8 cellular contexts compared by ENCODE assay signal in the genomic region with DNA sequence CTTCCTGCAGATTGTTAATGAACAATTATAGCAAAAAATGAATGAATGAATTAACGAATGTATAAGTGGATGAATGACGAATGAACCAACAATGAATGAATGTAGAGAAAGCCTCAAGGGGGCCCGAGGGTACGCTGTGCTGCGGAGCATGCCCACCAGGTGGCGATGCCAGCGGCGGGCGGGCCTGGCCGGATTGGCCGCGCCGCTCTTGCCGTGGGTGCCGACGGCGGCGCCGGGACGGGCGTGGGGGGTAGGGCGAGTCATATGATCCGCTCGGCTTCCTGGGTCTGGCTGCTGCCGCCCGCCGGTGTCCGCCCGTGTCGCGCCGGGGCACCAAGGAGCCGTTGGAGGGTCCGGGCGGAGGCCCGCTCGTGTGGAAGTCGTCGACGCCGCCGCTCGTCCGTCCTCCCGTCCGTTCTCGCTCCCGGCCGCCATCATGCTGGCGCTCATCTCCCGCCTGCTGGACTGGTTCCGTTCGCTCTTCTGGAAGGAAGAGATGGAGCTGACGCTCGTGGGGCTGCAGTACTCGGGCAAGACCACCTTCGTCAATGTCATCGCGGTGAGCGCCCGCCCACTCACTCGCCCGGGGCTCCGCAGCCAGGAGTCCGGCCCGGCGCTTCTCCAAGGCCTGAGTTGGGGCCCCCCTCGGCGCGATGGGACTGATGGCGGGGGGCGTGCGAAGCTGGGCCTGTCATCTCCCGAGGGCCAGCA. TPM values are rescaled to one million over a fixed set of nuclear protein-coding genes. Genes with fewer than 3 reads are reported as not detected.
DNase-seq lines count a peak whose midpoint lies in the region; ATAC-seq and TF ChIP-seq lines count a peak whose summit lies in the region.

Gene ARL8B, plus strand, starts transcription at position 263 of the 711 bp plus-strand sequence. Its CDS starts 174 bp downstream, at position 437.

- H3K27ac ChIP-seq in HUES48 (ENCODE audit: low read depth, low read length) (peak within 1 kb of the TSS; percentile 90), esophagus (ENCODE audit: low read depth in 2 of 2, low read length in 1 of 2) (peak within 1 kb of the TSS; percentile 93 to 97), muscle layer of colon (ENCODE audit: low read depth, low read length) (peak within 1 kb of the TSS; percentile 80)

- H3K4me1 ChIP-seq in HUES48 (ENCODE audit: control insufficient read depth, insufficient read depth, low read length), result no peaks in the 10 kb centered on the region
- peaks cover 0 to 4% of the 10 kb centered on the region in 2 donors for H3K4me1 ChIP-seq in esophagus (ENCODE audit: control insufficient read depth in 2 of 2, insufficient read depth in 2 of 2, low read length in 1 of 2)
- peaks cover 23% of the 10 kb centered on the region for H3K4me1 ChIP-seq in muscle layer of colon (ENCODE audit: insufficient read depth, low read length)

- no peaks in the 10 kb centered on the region for H3K9me3 Mint-ChIP-seq in activated T-cell treated with anti-CD3 and anti-CD28 coated beads, Interleukin-2, amount 50 U/mL, for 24 hours

- 0 to 1% methylated on average over 74 of the region's 74 CpGs for WGBS in esophagus, 2 donors

- peak within 1 kb of the TSS; percentile 94 for H3K27ac Mint-ChIP-seq in activated T-cell treated with anti-CD3 and anti-CD28 coated beads, Interleukin-2, amount 50 U/mL, for 24 hours

- H3K9me3 ChIP-seq in HUES48 (ENCODE audit: control insufficient read depth, insufficient read depth, low read length), result no peaks in the 10 kb centered on the region
- H3K9me3 ChIP-seq in esophagus (ENCODE audit: control insufficient read depth in 2 of 2, insufficient read depth in 1 of 2, low read depth in 1 of 2, low read length in 1 of 2), result no peaks in the 10 kb centered on the region
- H3K9me3 ChIP-seq in muscle layer of colon (ENCODE audit: low read length), result no peaks in the 10 kb centered on the region

- H3K27me3 ChIP-seq in HUES48 (ENCODE audit: control insufficient read depth, insufficient read depth, low read length) (no peaks in the 10 kb centered on the region), esophagus (ENCODE audit: control insufficient read depth in 1 of 2, insufficient read depth in 2 of 2, low read length in 2 of 2) (no peaks in the 10 kb centered on the region), muscle layer of colon (ENCODE audit: control insufficient read depth in 1 of 2, insufficient read depth in 2 of 2, low read length in 2 of 2) (no peaks in the 10 kb centered on the region)

- DNase-seq in DMS114 treated with DMSO at 0.1 percent for 48 hours (lab: John Stamatoyannopoulos, UW; ENCODE audit: unreplicated experiment), result peak; percentile 68
- peak; percentile 96 for DNase-seq in activated T-cell treated with anti-CD3 and anti-CD28 coated beads, Interleukin-2, amount 50 U/mL, for 24 hours
- DNase-seq in stimulated activated CD8-positive, alpha-beta memory T cell treated with anti-CD3 and anti-CD28 coated beads, Interleukin-7, amount 100 ng/mL, for 1 hour (ENCODE audit: low read depth in 2 of 2), result peak; percentile 83 to 88

- H3K4me3 ChIP-seq in HUES48 (ENCODE audit: low read depth, low read length), result peak within 1 kb of the TSS; percentile 99
- peak within 1 kb of the TSS; percentile 99 for H3K4me3 ChIP-seq in esophagus (ENCODE audit: low read depth in 1 of 2, low read length in 2 of 2)
- H3K4me3 ChIP-seq in muscle layer of colon (ENCODE audit: low read depth in 1 of 2, low read length in 2 of 2), result peak within 1 kb of the TSS; percentile 91 to 99

- H3K4me1 Mint-ChIP-seq in activated T-cell treated with anti-CD3 and anti-CD28 coated beads, Interleukin-2, amount 50 U/mL, for 24 hours (ENCODE audit: low read depth), result peaks cover 45% of the 10 kb centered on the region

- H3K9ac ChIP-seq in HUES48 (ENCODE audit: low read depth, low read length) (peak within 1 kb of the TSS; percentile 94), muscle layer of colon (ENCODE audit: low read length) (peak within 1 kb of the TSS; percentile 74)

- H3K27me3 Mint-ChIP-seq in activated T-cell treated with anti-CD3 and anti-CD28 coated beads, Interleukin-2, amount 50 U/mL, for 24 hours, result no peaks in the 10 kb centered on the region

- H3K36me3 ChIP-seq in HUES48 (ENCODE audit: control insufficient read depth, insufficient read depth, low read length) (no peaks in the 10 kb centered on the region), esophagus (ENCODE audit: control insufficient read depth in 2 of 2, insufficient read depth in 2 of 2, low read length in 1 of 2) (no peaks in the 10 kb centered on the region), muscle layer of colon (ENCODE audit: insufficient read depth, low read length) (no peaks in the 10 kb centered on the region)

- peak within 1 kb of the TSS; percentile 97 for H3K4me3 Mint-ChIP-seq in activated T-cell treated with anti-CD3 and anti-CD28 coated beads, Interleukin-2, amount 50 U/mL, for 24 hours

- H3K36me3 Mint-ChIP-seq in activated T-cell treated with anti-CD3 and anti-CD28 coated beads, Interleukin-2, amount 50 U/mL, for 24 hours (ENCODE audit: low read depth), result peaks cover 35% of the 10 kb centered on the region

- peak; percentile 95 for ATAC-seq in GM21390 (IDR thresholded peaks at IDR 0.05; ENCODE audit: unreplicated experiment)

TF ChIP-seq in PFSK-1, 5 proteins besides CTCF, POLR2A, EP300 and RAD21:
- TF ChIP-seq POLR2AphosphoS5 (IDR thresholded peaks at IDR 0.05; ENCODE audit: low read depth, low read length), result no peak; the same call in 1 of the 2 replicates
- no peak for TF ChIP-seq SIN3A (IDR thresholded peaks at IDR 0.05; ENCODE audit: borderline replicate concordance, insufficient read depth, low read length)
- peak; percentile 73 for TF ChIP-seq FOXP2 (optimal IDR thresholded peaks at IDR 0.05; ENCODE audit: borderline replicate concordance, extremely low read depth, extremely low read length, insufficient read depth)
- TF ChIP-seq, protein P1, sequence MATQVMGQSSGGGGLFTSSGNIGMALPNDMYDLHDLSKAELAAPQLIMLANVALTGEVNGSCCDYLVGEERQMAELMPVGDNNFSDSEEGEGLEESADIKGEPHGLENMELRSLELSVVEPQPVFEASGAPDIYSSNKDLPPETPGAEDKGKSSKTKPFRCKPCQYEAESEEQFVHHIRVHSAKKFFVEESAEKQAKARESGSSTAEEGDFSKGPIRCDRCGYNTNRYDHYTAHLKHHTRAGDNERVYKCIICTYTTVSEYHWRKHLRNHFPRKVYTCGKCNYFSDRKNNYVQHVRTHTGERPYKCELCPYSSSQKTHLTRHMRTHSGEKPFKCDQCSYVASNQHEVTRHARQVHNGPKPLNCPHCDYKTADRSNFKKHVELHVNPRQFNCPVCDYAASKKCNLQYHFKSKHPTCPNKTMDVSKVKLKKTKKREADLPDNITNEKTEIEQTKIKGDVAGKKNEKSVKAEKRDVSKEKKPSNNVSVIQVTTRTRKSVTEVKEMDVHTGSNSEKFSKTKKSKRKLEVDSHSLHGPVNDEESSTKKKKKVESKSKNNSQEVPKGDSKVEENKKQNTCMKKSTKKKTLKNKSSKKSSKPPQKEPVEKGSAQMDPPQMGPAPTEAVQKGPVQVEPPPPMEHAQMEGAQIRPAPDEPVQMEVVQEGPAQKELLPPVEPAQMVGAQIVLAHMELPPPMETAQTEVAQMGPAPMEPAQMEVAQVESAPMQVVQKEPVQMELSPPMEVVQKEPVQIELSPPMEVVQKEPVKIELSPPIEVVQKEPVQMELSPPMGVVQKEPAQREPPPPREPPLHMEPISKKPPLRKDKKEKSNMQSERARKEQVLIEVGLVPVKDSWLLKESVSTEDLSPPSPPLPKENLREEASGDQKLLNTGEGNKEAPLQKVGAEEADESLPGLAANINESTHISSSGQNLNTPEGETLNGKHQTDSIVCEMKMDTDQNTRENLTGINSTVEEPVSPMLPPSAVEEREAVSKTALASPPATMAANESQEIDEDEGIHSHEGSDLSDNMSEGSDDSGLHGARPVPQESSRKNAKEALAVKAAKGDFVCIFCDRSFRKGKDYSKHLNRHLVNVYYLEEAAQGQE (IDR thresholded peaks at IDR 0.05; ENCODE audit: insufficient read depth in 1 of 2, low read depth in 2 of 2, low read length in 2 of 2), result 0 out of 4 replicates have a peak, but pooled peaks of 1 of the 2 experiments have one; percentile 15
- TF ChIP-seq TAF1 (IDR thresholded peaks at IDR 0.05; ENCODE audit: borderline replicate concordance, insufficient read depth, low read length), result peak; percentile 65; the same call in 1 of the 2 replicates

RNA-seq across cellular contexts. Expression of gene ARL8B, which starts in this region (rescaled TPM):
- polyA plus RNA-seq in PFSK-1 (2012; ENCODE audit: insufficient read length, low read depth), result 57.5 TPM
- 10 to 100 TPM; 45.5 to 50.8 TPM for polyA plus RNA-seq in esophagus

Comparison
In these comparisons a context has a peak if more than half of its experiments do, and no peak if none do; other contexts are left out.
1. Peak in every context shown above with its lines: DNase-seq, ATAC-seq, H3K4me3 ChIP-seq and H3K27ac ChIP-seq.